Comparison of ENCODE assay signal across 15 cellular contexts in the genomic region with DNA sequence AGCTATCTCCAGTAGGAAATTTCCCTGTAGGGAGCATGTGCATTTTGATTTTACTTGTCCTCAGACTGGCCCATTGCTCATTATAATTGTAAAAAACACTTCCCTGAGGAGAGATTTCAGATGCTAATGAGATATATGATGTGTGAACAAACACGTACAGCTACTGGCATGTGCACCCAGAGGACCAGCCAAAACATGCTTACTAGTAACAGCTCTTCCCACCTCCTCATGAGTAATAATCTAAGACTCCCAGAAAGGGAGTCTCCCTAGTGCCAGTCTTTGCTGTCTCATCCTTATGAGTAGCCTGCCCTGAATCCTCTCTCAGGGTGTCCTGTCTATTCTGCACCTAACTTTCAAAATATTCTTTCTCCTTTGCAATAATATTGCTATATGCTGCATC. TPM values are rescaled to one million over a fixed set of nuclear protein-coding genes. Genes with fewer than 3 reads are reported as not detected.
A peak's percentile ranks its signal among the peaks of the same experiment; 100 is the strongest.
DNase-seq lines count a peak whose midpoint lies in the region; ATAC-seq and TF ChIP-seq lines count a peak whose summit lies in the region.
"Had no signal": no experiment of that assay in that cellular context is flagged by ENCODE, and none has a peak within 500 bp of the region (broad histone marks: within the 10 kb centered on the region; RNA-seq: fewer than 3 reads in every experiment).

No MANE protein-coding gene starts in this region.

- dilution Hi-C loops in mammary epithelial cell (cut with HindIII; ENCODE audit: low sequenced_read_pairs) = no loop called here

- H2BK120ac ChIP-seq in mesenchymal stem cell (ENCODE audit: low read depth, low read length) = no peak overlapping the region

- CTCF ChIA-PET in mammary epithelial cell (lab: Charles Lee; ENCODE audit: low non-redundant PET) = no interaction called here

- no peaks in the 10 kb centered on the region for H3K79me1 ChIP-seq in mesenchymal stem cell (replicated peaks; ENCODE audit: low read length, poor library complexity, severe bottlenecking)

- H3K9ac ChIP-seq in mammary epithelial cell (ENCODE audit: insufficient read depth, low read length) (peak overlapping the region; percentile 16), mesenchymal stem cell (ENCODE audit: low read length) (no peak overlapping the region)

- H3K9me3 ChIP-seq in mammary epithelial cell (replicated peaks; ENCODE audit: insufficient read depth, low read length) = no peaks in the 10 kb centered on the region
- no peaks in the 10 kb centered on the region for H3K9me3 ChIP-seq in mesenchymal stem cell (ENCODE audit: control insufficient read depth, low read length)
- H3K9me3 ChIP-seq: SJCRH30, stomach had no signal

- H3K79me2 ChIP-seq in mammary epithelial cell (ENCODE audit: insufficient read depth, low read length) = no peaks in the 10 kb centered on the region

- no peak overlapping the region for H3K18ac ChIP-seq in mesenchymal stem cell (ENCODE audit: low read depth in 1 of 2, low read length in 2 of 2)

- WGBS in mammary epithelial cell (ENCODE audit: low coverage, missing lambda C conversion rate) = 13% methylated on average over 1 of the region's 1 CpG
- WGBS in mesenchymal stem cell = 44% methylated on average over 1 of the region's 1 CpG

- no TSS peak for BruUV-seq in mammary epithelial cell (replicated peaks; lab: Mats Ljungman, UMichigan)

- H2AFZ ChIP-seq in mammary epithelial cell (ENCODE audit: low read depth, low read length) = peak overlapping the region; percentile 52
- no peak overlapping the region for H2AFZ ChIP-seq in mesenchymal stem cell (ENCODE audit: low read depth, low read length)

- H3K14ac ChIP-seq in mesenchymal stem cell (ENCODE audit: low read length in 2 of 2) = no peak overlapping the region

- H2AK5ac ChIP-seq in mesenchymal stem cell (ENCODE audit: low read length, severe bottlenecking) = no peak overlapping the region

- peaks cover 31% of the 10 kb centered on the region for H3K4me1 ChIP-seq in mammary epithelial cell (ENCODE audit: insufficient read depth, low read length)
- H3K4me1 ChIP-seq in mesenchymal stem cell (ENCODE audit: control insufficient read depth, insufficient read depth, low read depth, low read length) = no peaks in the 10 kb centered on the region
- H3K4me1 ChIP-seq: SJCRH30, stomach had no signal

- intact Hi-C loops in mammary epithelial cell (cut with micrococcal nuclease) = loop anchor here (5.0 kb wide), 2 partner anchors 110 to 135 kb away; a partner anchor contains a TSS

- H2BK15ac ChIP-seq in mesenchymal stem cell (ENCODE audit: low read depth, poor library complexity, severe bottlenecking) = no peak overlapping the region

- peak overlapping the region; percentile 79 for H3K27ac ChIP-seq in mammary epithelial cell (ENCODE audit: insufficient read depth, low read depth, low read length)
- no peak overlapping the region for H3K27ac ChIP-seq in mesenchymal stem cell (ENCODE audit: low read length, poor library complexity, severe bottlenecking)
- H3K27ac ChIP-seq: SJCRH30, stomach had no signal

- H3K4me2 ChIP-seq in mammary epithelial cell (ENCODE audit: insufficient read depth, low read depth, low read length) (peak overlapping the region; percentile 56), mesenchymal stem cell (ENCODE audit: low read length, poor library complexity, severe bottlenecking) (no peak overlapping the region)

- H4K8ac ChIP-seq in mesenchymal stem cell (ENCODE audit: low read length) = no peak overlapping the region

- H3K4me3 ChIP-seq in mammary epithelial cell (replicated peaks in 1 of 3; ENCODE audit: insufficient read depth in 1 of 3, low read depth in 2 of 3, low read length in 3 of 3) (no peak overlapping the region), mesenchymal stem cell (ENCODE audit: insufficient read depth in 1 of 2, low read depth in 1 of 2, low read length in 2 of 2) (no peak overlapping the region), H7 (ENCODE audit: insufficient read depth, low read depth, low read length) (no peak overlapping the region)
- H3K4me3 ChIP-seq: GM12878, SJCRH30, stomach had no signal

- no peak overlapping the region for H3K23ac ChIP-seq in mesenchymal stem cell (ENCODE audit: low read length in 2 of 2)

- H2BK12ac ChIP-seq in mesenchymal stem cell (ENCODE audit: low read length in 2 of 2) = no peak overlapping the region

- DNase-seq in AG20443 (ENCODE audit: low spot score) (peak; percentile 58), LHCN-M2 (ENCODE audit: low read depth) (peak; percentile 70), mammary epithelial cell (peak; percentile 94), mesenchymal stem cell (peak; percentile 50), H7 (no peak), NCI-H1417 treated with DMSO at 0.1 percent for 48 hours (lab: John Stamatoyannopoulos, UW) (no peak)
- no peak for DNase-seq in stimulated activated naive CD4-positive, alpha-beta T cell (lab: John Stamatoyannopoulos, UW)
- DNase-seq: aorta; COR-L47; midbrain; SJCRH30; stimulated activated CD4-positive, alpha-beta T cell treated with anti-CD3 and anti-CD28 coated beads, Interleukin-4, amount 100 ng/mL, for 24 hours; stomach had no signal

- in situ Hi-C loops in mammary epithelial cell (cut with MboI; ENCODE audit: low sequenced_read_pairs in 2 of 2) = loop anchor here in 1 of 2 donors (25.0 kb wide), 1 partner anchor 190 kb away; no protein-coding TSS in a partner anchor

- no peaks in the 10 kb centered on the region for H4K20me1 ChIP-seq in mammary epithelial cell (ENCODE audit: insufficient read depth, low read length)

- H3K36me3 ChIP-seq in mammary epithelial cell (ENCODE audit: insufficient read depth, low read length) (no peaks in the 10 kb centered on the region), mesenchymal stem cell (ENCODE audit: control insufficient read depth in 1 of 2, insufficient read depth in 2 of 2, low read depth in 1 of 2, low read length in 2 of 2) (no peaks in the 10 kb centered on the region), H7 (replicated peaks; ENCODE audit: control insufficient read depth, insufficient read depth, low read length) (no peaks in the 10 kb centered on the region)
- H3K36me3 ChIP-seq: SJCRH30, stomach had no signal

- H3K27me3 ChIP-seq in mammary epithelial cell (ENCODE audit: insufficient read depth, low read length) (no peaks in the 10 kb centered on the region), mesenchymal stem cell (ENCODE audit: control insufficient read depth in 1 of 2, insufficient read depth in 1 of 2, low read length in 2 of 2) (peaks cover 0 to 73% of the 10 kb centered on the region in 2 experiments), H7 (ENCODE audit: control insufficient read depth, insufficient read depth, low read length) (no peaks in the 10 kb centered on the region)
- H3K27me3 ChIP-seq: SJCRH30 had no signal

- no peak overlapping the region for H2BK5ac ChIP-seq in mesenchymal stem cell (ENCODE audit: low read depth, low read length, poor library complexity, severe bottlenecking)

- no peak overlapping the region for H4K91ac ChIP-seq in mesenchymal stem cell (ENCODE audit: low read length)

- no peak for ATAC-seq in HG03521 (IDR thresholded peaks at IDR 0.05; ENCODE audit: unreplicated experiment)
- ATAC-seq: GM12878 had no signal

- no peak overlapping the region for H3K4ac ChIP-seq in mesenchymal stem cell (ENCODE audit: low read depth in 1 of 2, low read length in 2 of 2)

- no peak for TF ChIP-seq CTCF in mammary epithelial cell (conservative IDR thresholded peaks at IDR 0.05 in 1 of 2, IDR thresholded peaks at IDR 0.05 in 1 of 2; ENCODE audit: extremely low read depth in 1 of 2, insufficient read depth in 1 of 2, low read depth in 1 of 2, low read length in 2 of 2)

RNA-seq across cellular contexts. Expression of a gene that starts 43.4 kb away (rescaled TPM):
- total RNA-seq in LHCN-M2 (2014; rRNA removed) = 40.3 and 46.3 TPM in 2 replicates
- 37.7 TPM for polyA plus RNA-seq in LHCN-M2 (2012)
- total RNA-seq in mammary epithelial cell = 10 to 100 TPM; 64.5 to 76.2 TPM
- 50.0 TPM for polyA plus RNA-seq in mammary epithelial cell
- polyA minus RNA-seq in mammary epithelial cell = 39.2 TPM
- polyA plus RNA-seq in mesenchymal stem cell (2013, experiment 1 of 2) = 38.5 TPM
- 39.9 TPM for polyA plus RNA-seq in mesenchymal stem cell (2013, experiment 2 of 2)
- 59.5 and 75.7 TPM in 2 replicates for total RNA-seq in H7 (2014; rRNA removed; shearing (Covaris generic))

Comparison
In these comparisons a context has a peak if more than half of its experiments do, and no peak if none do; other contexts are left out.
1. DNase-seq: peak in AG20443 (single experiment), LHCN-M2 (single experiment), mammary epithelial cell (single experiment) and mesenchymal stem cell (single experiment); none in H7 (single experiment), NCI-H1417 treated with DMSO at 0.1 percent for 48 hours (single experiment) and stimulated activated naive CD4-positive, alpha-beta T cell (0 of 6).